14 cellular contexts compared by ENCODE assay signal in the genomic region with DNA sequence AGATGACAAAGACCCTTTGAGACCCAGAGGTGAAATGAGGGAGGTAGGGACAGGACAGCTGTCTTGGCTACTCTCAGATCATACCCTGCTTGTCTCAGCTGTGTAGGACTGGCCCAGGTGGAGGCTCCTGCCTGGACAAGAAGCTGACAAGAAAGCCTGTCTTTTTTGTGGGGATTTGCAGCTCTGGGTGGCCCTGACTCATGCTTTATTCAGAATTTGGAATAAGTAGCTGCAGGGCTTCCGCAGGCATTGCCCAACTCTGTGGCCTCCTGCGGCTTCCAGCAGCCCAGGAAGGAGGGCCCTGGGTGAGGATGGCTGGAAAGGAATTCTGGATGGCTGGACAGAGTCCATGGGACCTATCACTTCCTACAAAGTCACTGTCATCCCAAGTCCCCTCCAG. TPM values are rescaled to one million over a fixed set of nuclear protein-coding genes. Genes with fewer than 3 reads are reported as not detected.
DNase-seq lines count a peak whose midpoint lies in the region; TF ChIP-seq lines count a peak whose summit lies in the region.
"Had no signal": no experiment of that assay in that cellular context is flagged by ENCODE, and none has a peak within 500 bp of the region (broad histone marks: within the 10 kb centered on the region; RNA-seq: fewer than 3 reads in every experiment).

No MANE protein-coding gene starts in this region.

- intact Hi-C loops in mammary epithelial cell (cut with micrococcal nuclease): loop anchor here (1.0 to 5.0 kb wide), 6 partner anchors 11 to 115 kb away; no protein-coding TSS in a partner anchor
- intact Hi-C loops in ovary (cut with DNase I): no loop called here
- intact Hi-C loops in posterior vena cava (cut with DNase I): no loop called here

- H3K36me3 ChIP-seq in mammary epithelial cell (ENCODE audit: insufficient read depth, low read length) (no peaks in the 10 kb centered on the region), ovary (no peaks in the 10 kb centered on the region)
- H3K36me3 ChIP-seq: tibial nerve had no signal

- H3K9me3 Mint-ChIP-seq in activated CD4-positive, alpha-beta memory T cell treated with anti-CD3 and anti-CD28 coated beads, Interleukin-2, amount 10 ng/mL, durations not matched to agents 7 days and 5 days: no peaks in the 10 kb centered on the region
- H3K9me3 Mint-ChIP-seq: activated naive CD4-positive, alpha-beta T cell treated with anti-CD3 and anti-CD28 coated beads, Interleukin-2, amount 10 ng/mL, durations not matched to agents 7 days and 5 days had no signal

- no peak for TF ChIP-seq POLR2A in ovary (IDR thresholded peaks at IDR 0.05)

- no peak overlapping the region for H3K4me3 Mint-ChIP-seq in activated CD4-positive, alpha-beta memory T cell treated with anti-CD3 and anti-CD28 coated beads, Interleukin-2, amount 10 ng/mL, durations not matched to agents 7 days and 5 days
- H3K4me3 Mint-ChIP-seq: activated CD4-positive, alpha-beta T cell treated with anti-CD3 and anti-CD28 coated beads for 36 hours; activated naive CD4-positive, alpha-beta T cell treated with anti-CD3 and anti-CD28 coated beads, Interleukin-2, amount 10 ng/mL, durations not matched to agents 7 days and 5 days had no signal

- H3K4me3 ChIP-seq in mammary epithelial cell (replicated peaks in 1 of 3; ENCODE audit: insufficient read depth in 1 of 3, low read depth in 2 of 3, low read length in 3 of 3) (no peak overlapping the region), ovary (no peak overlapping the region)
- H3K4me3 ChIP-seq: tibial nerve had no signal

- in situ Hi-C loops in mammary epithelial cell (cut with MboI; ENCODE audit: low sequenced_read_pairs in 2 of 2): no loop called here

- H3K9ac ChIP-seq in mammary epithelial cell (ENCODE audit: insufficient read depth, low read length): no peak overlapping the region

- peaks cover 47% of the 10 kb centered on the region for H3K4me1 ChIP-seq in mammary epithelial cell (ENCODE audit: insufficient read depth, low read length)
- H3K4me1 ChIP-seq in ovary (ENCODE audit: insufficient read depth): no peaks in the 10 kb centered on the region
- H3K4me1 ChIP-seq: tibial nerve had no signal

- POLR2A ChIA-PET in activated CD4-positive, alpha-beta memory T cell treated with anti-CD3 and anti-CD28 coated beads, Interleukin-2, amount 10 ng/mL, durations not matched to agents 7 days and 5 days (lab: Charles Lee): no interaction called here

- peaks cover 7% of the 10 kb centered on the region for H3K27me3 Mint-ChIP-seq in activated CD4-positive, alpha-beta memory T cell treated with anti-CD3 and anti-CD28 coated beads, Interleukin-2, amount 10 ng/mL, durations not matched to agents 7 days and 5 days

- no peak for TF ChIP-seq CTCF in mammary epithelial cell (conservative IDR thresholded peaks at IDR 0.05 in 1 of 2, IDR thresholded peaks at IDR 0.05 in 1 of 2; ENCODE audit: extremely low read depth in 1 of 2, insufficient read depth in 1 of 2, low read depth in 1 of 2, low read length in 2 of 2)
- TF ChIP-seq CTCF in ovary (IDR thresholded peaks at IDR 0.05): no peak

- CTCF ChIA-PET in mammary epithelial cell (lab: Charles Lee; ENCODE audit: low non-redundant PET): interaction anchor here (0.5 kb wide), 1 partner anchor 41 kb away, joined by 5 read pairs; no protein-coding TSS in a partner anchor
- CTCF ChIA-PET in activated CD4-positive, alpha-beta memory T cell treated with anti-CD3 and anti-CD28 coated beads, Interleukin-2, amount 10 ng/mL, durations not matched to agents 7 days and 5 days (lab: Charles Lee): no interaction called here

- H3K4me1 Mint-ChIP-seq in activated CD4-positive, alpha-beta memory T cell treated with anti-CD3 and anti-CD28 coated beads, Interleukin-2, amount 10 ng/mL, durations not matched to agents 7 days and 5 days: no peaks in the 10 kb centered on the region
- H3K4me1 Mint-ChIP-seq: activated CD4-positive, alpha-beta T cell treated with anti-CD3 and anti-CD28 coated beads for 36 hours; activated naive CD4-positive, alpha-beta T cell treated with anti-CD3 and anti-CD28 coated beads, Interleukin-2, amount 10 ng/mL, durations not matched to agents 7 days and 5 days had no signal

- BruUV-seq in mammary epithelial cell (replicated peaks; lab: Mats Ljungman, UMichigan): no TSS peak

- H3K9me3 ChIP-seq in mammary epithelial cell (replicated peaks; ENCODE audit: insufficient read depth, low read length): no peaks in the 10 kb centered on the region
- H3K9me3 ChIP-seq in ovary: no peaks in the 10 kb centered on the region

- H3K27ac ChIP-seq in mammary epithelial cell (ENCODE audit: insufficient read depth, low read depth, low read length) (no peak overlapping the region), ovary (no peak overlapping the region)
- H3K27ac ChIP-seq: tibial nerve had no signal

- dilution Hi-C loops in mammary epithelial cell (cut with HindIII; ENCODE audit: low sequenced_read_pairs): no loop called here

- H3K27me3 ChIP-seq in mammary epithelial cell (ENCODE audit: insufficient read depth, low read length) (no peaks in the 10 kb centered on the region), ovary (no peaks in the 10 kb centered on the region)

- H2AFZ ChIP-seq in mammary epithelial cell (ENCODE audit: low read depth, low read length): no peak overlapping the region

- no peaks in the 10 kb centered on the region for H3K79me2 ChIP-seq in mammary epithelial cell (ENCODE audit: insufficient read depth, low read length)

- peak; percentile 21 for DNase-seq in ELF-1 (ENCODE audit: low read depth, low spot score)
- peak; percentile 43 to 59 for DNase-seq in NOMO-1 (lab: John Stamatoyannopoulos, UW; ENCODE audit: unreplicated experiment in 2 of 2)
- DNase-seq in mammary epithelial cell: peak; percentile 96
- DNase-seq in non-pigmented ciliary epithelial cell (ENCODE audit: low read depth): peak; percentile 27
- no peak for DNase-seq in ovary
- no peak for DNase-seq in SK-N-DZ (ENCODE audit: low spot score)
- no peak for DNase-seq in posterior vena cava (ENCODE audit: low spot score)
- no peak for DNase-seq in activated CD4-positive, alpha-beta memory T cell treated with anti-CD3 and anti-CD28 coated beads, Interleukin-2, amount 10 ng/mL, durations not matched to agents 7 days and 5 days
- DNase-seq: activated CD4-positive, alpha-beta T cell treated with anti-CD3 and anti-CD28 coated beads for 36 hours; activated naive CD4-positive, alpha-beta T cell treated with anti-CD3 and anti-CD28 coated beads, Interleukin-2, amount 10 ng/mL, durations not matched to agents 7 days and 5 days; H7; NCI-H1436 treated with DMSO at 0.1 percent for 48 hours; occipital lobe had no signal

- WGBS in mammary epithelial cell (ENCODE audit: low coverage, missing lambda C conversion rate): 5% methylated on average over 2 of the region's 2 CpGs
- 79 to 85% (median 81%) methylated on average over 2 of the region's 2 CpGs for WGBS in ovary, 3 donors

- H4K20me1 ChIP-seq in mammary epithelial cell (ENCODE audit: insufficient read depth, low read length): no peaks in the 10 kb centered on the region

- no peaks in the 10 kb centered on the region for H3K36me3 Mint-ChIP-seq in activated CD4-positive, alpha-beta memory T cell treated with anti-CD3 and anti-CD28 coated beads, Interleukin-2, amount 10 ng/mL, durations not matched to agents 7 days and 5 days (ENCODE audit: low read depth)
- H3K36me3 Mint-ChIP-seq: activated naive CD4-positive, alpha-beta T cell treated with anti-CD3 and anti-CD28 coated beads, Interleukin-2, amount 10 ng/mL, durations not matched to agents 7 days and 5 days had no signal

- peak overlapping the region; percentile 54 for H3K4me2 ChIP-seq in mammary epithelial cell (ENCODE audit: insufficient read depth, low read depth, low read length)

- no peak for TF ChIP-seq EP300 in ovary (IDR thresholded peaks at IDR 0.05)

- H3K27ac Mint-ChIP-seq in activated CD4-positive, alpha-beta memory T cell treated with anti-CD3 and anti-CD28 coated beads, Interleukin-2, amount 10 ng/mL, durations not matched to agents 7 days and 5 days: no peak overlapping the region
- H3K27ac Mint-ChIP-seq: activated CD4-positive, alpha-beta T cell treated with anti-CD3 and anti-CD28 coated beads for 36 hours; activated naive CD4-positive, alpha-beta T cell treated with anti-CD3 and anti-CD28 coated beads, Interleukin-2, amount 10 ng/mL, durations not matched to agents 7 days and 5 days had no signal

RNA-seq across cellular contexts. Expression of gene PADI4, which starts 20.6 kb away (rescaled TPM):
- total RNA-seq in mammary epithelial cell: under 1 TPM in 1 of 2 donors, not detected in 1; 0.47 TPM
- polyA plus RNA-seq in mammary epithelial cell: 0.08 TPM
- polyA minus RNA-seq in mammary epithelial cell: not detected
- 1 to 10 TPM in 1 of 7 donors, under 1 TPM in 3, not detected in 3; 0.10 to 1.8 (median 0.61) TPM for total RNA-seq in ovary
- polyA plus RNA-seq in ovary: under 1 TPM; 0.11 to 0.17 TPM
- not detected in 2 replicates for polyA plus RNA-seq in SK-N-DZ (2014; cell fraction: cytosol; rRNA removed)
- polyA plus RNA-seq in SK-N-DZ (2014; cell fraction: nucleus; rRNA removed): not detected in 2 replicates
- 1 to 10 TPM in 1 of 2 donors, under 1 TPM in 1; 0.48 to 6.3 TPM for total RNA-seq in posterior vena cava
- total RNA-seq in activated CD4-positive, alpha-beta memory T cell treated with anti-CD3 and anti-CD28 coated beads, Interleukin-2, amount 10 ng/mL, durations not matched to agents 7 days and 5 days: not detected
- total RNA-seq: occipital lobe, tibial nerve had no signal

RNA-seq across cellular contexts. Expression of gene PADI3, which starts 38.5 kb away (rescaled TPM):
- total RNA-seq in mammary epithelial cell (1 to 10 TPM; 1.3 to 7.7 TPM), ovary (not detected), posterior vena cava (not detected)
- polyA plus RNA-seq in mammary epithelial cell (6.9 TPM), ovary (not detected)
- polyA minus RNA-seq in mammary epithelial cell: 15.9 TPM
- not detected in 2 replicates for polyA plus RNA-seq in SK-N-DZ (2014; cell fraction: cytosol; rRNA removed)
- not detected in 2 replicates for polyA plus RNA-seq in SK-N-DZ (2014; cell fraction: nucleus; rRNA removed)
- total RNA-seq in activated CD4-positive, alpha-beta memory T cell treated with anti-CD3 and anti-CD28 coated beads, Interleukin-2, amount 10 ng/mL, durations not matched to agents 7 days and 5 days: not detected
- total RNA-seq: activated CD4-positive, alpha-beta T cell treated with anti-CD3 and anti-CD28 coated beads for 36 hours; occipital lobe; tibial nerve had no signal

Comparison
In these comparisons a context has a peak if more than half of its experiments do, and no peak if none do; other contexts are left out.
1. DNase-seq: peak in ELF-1 (single experiment), NOMO-1 (2 of 2), mammary epithelial cell (single experiment) and non-pigmented ciliary epithelial cell (single experiment); none in ovary (0 of 5), SK-N-DZ (single experiment), posterior vena cava (single experiment) and activated CD4-positive, alpha-beta memory T cell treated with anti-CD3 and anti-CD28 coated beads, Interleukin-2, amount 10 ng/mL, durations not matched to agents 7 days and 5 days (single experiment).